Comparison of ENCODE assay signal across 16 cellular contexts in the genomic region with DNA sequence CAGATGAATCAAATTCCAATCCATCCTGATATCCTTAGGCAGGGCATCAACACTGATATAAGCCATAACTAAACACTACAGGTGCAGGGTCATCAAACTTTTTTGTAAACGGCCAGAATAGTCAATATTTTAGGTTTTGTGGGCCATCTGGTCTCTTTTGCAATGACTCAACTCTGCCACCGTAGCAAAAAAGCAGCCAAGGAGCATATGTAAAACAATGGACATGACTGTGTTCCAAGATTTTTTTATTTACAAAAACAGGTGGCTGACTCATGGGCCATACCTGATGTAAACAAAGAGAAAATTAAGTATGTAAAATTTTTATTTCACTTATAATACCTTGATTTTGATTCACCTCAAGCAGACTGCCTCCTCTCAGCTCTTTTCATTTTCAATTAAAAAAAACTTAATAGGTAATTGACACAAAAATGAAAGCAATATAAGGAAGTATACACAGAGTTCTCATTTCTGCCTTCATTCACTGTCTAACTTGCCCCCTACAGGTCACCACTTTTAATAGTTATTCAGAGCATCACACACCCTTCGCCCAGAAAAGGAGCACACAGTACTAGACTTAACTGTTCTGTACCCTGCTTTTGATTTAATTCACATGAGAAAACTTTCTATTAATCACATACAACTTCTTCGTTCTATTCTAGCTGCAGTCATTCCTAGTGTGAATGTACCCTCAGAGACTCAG. TPM values are rescaled to one million over a fixed set of nuclear protein-coding genes. Genes with fewer than 3 reads are reported as not detected.
A peak's percentile ranks its signal among the peaks of the same experiment; 100 is the strongest.
DNase-seq lines count a peak whose midpoint lies in the region; ATAC-seq, FAIRE-seq and TF ChIP-seq lines count a peak whose summit lies in the region.
"Had no signal": no experiment of that assay in that cellular context is flagged by ENCODE, and none has a peak within 500 bp of the region (broad histone marks: within the 10 kb centered on the region; RNA-seq: fewer than 3 reads in every experiment).

No MANE protein-coding gene starts in this region.

- H3K9ac ChIP-seq in astrocyte (ENCODE audit: low read length) (no peak overlapping the region), mesenchymal stem cell (ENCODE audit: low read length) (no peak overlapping the region)

- no peak overlapping the region for H3K4me2 ChIP-seq in astrocyte (ENCODE audit: low read length)
- H3K4me2 ChIP-seq in mesenchymal stem cell (ENCODE audit: low read length, poor library complexity, severe bottlenecking) = no peak overlapping the region

- no peak overlapping the region for H3K18ac ChIP-seq in mesenchymal stem cell (ENCODE audit: low read depth in 1 of 2, low read length in 2 of 2)

- no peak overlapping the region for H2BK15ac ChIP-seq in mesenchymal stem cell (ENCODE audit: low read depth, poor library complexity, severe bottlenecking)

- H3K4me3 ChIP-seq in astrocyte (ENCODE audit: insufficient read depth, low read depth, low read length) (no peak overlapping the region), right cardiac atrium (ENCODE audit: low read length) (no peak overlapping the region), mesenchymal stem cell (ENCODE audit: insufficient read depth in 1 of 2, low read depth in 1 of 2, low read length in 2 of 2) (no peak overlapping the region)
- H3K4me3 ChIP-seq: lung, upper lobe of right lung had no signal

- H3K36me3 ChIP-seq in astrocyte (ENCODE audit: insufficient read depth, low read length) = no peaks in the 10 kb centered on the region
- H3K36me3 ChIP-seq in mesenchymal stem cell (ENCODE audit: control insufficient read depth in 1 of 2, insufficient read depth in 2 of 2, low read depth in 1 of 2, low read length in 2 of 2) = no peaks in the 10 kb centered on the region
- H3K36me3 ChIP-seq: upper lobe of right lung, WERI-Rb-1 had no signal

- H3K9me3 ChIP-seq in astrocyte (ENCODE audit: insufficient read depth, low read depth, low read length) = no peaks in the 10 kb centered on the region
- no peaks in the 10 kb centered on the region for H3K9me3 ChIP-seq in right cardiac atrium (ENCODE audit: control insufficient read depth, low read length)
- H3K9me3 ChIP-seq in mesenchymal stem cell (ENCODE audit: control insufficient read depth, low read length) = no peaks in the 10 kb centered on the region
- H3K9me3 ChIP-seq: upper lobe of right lung had no signal

- no peak overlapping the region for H2BK12ac ChIP-seq in mesenchymal stem cell (ENCODE audit: low read length in 2 of 2)

- H3K4ac ChIP-seq in mesenchymal stem cell (ENCODE audit: low read depth in 1 of 2, low read length in 2 of 2) = no peak overlapping the region

- H3K23ac ChIP-seq in mesenchymal stem cell (ENCODE audit: low read length in 2 of 2) = no peak overlapping the region

- H3K4me3 Mint-ChIP-seq in astrocyte (ENCODE audit: unreplicated experiment) = no peak overlapping the region
- H3K4me3 Mint-ChIP-seq in CD14-positive monocyte = no peak overlapping the region

- intact Hi-C loops in right cardiac atrium (cut with DNase I) (no loop called here), CD14-positive monocyte (cut with micrococcal nuclease) (no loop called here)

- H3K79me1 ChIP-seq in mesenchymal stem cell (replicated peaks; ENCODE audit: low read length, poor library complexity, severe bottlenecking) = no peaks in the 10 kb centered on the region

- H3K79me2 ChIP-seq in astrocyte (ENCODE audit: insufficient read depth, low read length) = no peaks in the 10 kb centered on the region

- DNase-seq in GM12892 (ENCODE audit: insufficient read length) (no peak), astrocyte (ENCODE audit: low read depth) (no peak), right cardiac atrium (no peak), mesenchymal stem cell (no peak), CD14-positive monocyte (ENCODE audit: low spot score) (no peak)
- no peak for DNase-seq in activated CD4-positive, CD25-positive, alpha-beta regulatory T cell treated with anti-CD3 and anti-CD28 coated beads, Interleukin-2, amount 50 U/mL, for 72 hours
- DNase-seq: activated effector memory CD4-positive, alpha-beta T cell treated with anti-CD3 and anti-CD28 coated beads, Interleukin-2, amount 50 U/mL, for 16 hours; cortex of kidney; foreskin melanocyte; NCI-H1048; NK-92 treated with Interleukin-12 subunit alpha and Interleukin-12 subunit beta, amount 100 ng/mL, for 24 hours; upper lobe of right lung; WERI-Rb-1 had no signal

- peak; percentile 74 for ATAC-seq in GM21390 (IDR thresholded peaks at IDR 0.05; ENCODE audit: unreplicated experiment)
- ATAC-seq in HG03432 (IDR thresholded peaks at IDR 0.05; ENCODE audit: unreplicated experiment) = peak; percentile 79
- no peak for ATAC-seq in right cardiac atrium
- ATAC-seq: upper lobe of right lung had no signal

- no peak overlapping the region for H4K91ac ChIP-seq in mesenchymal stem cell (ENCODE audit: low read length)

- H3K27ac Mint-ChIP-seq in astrocyte (ENCODE audit: unreplicated experiment) (no peak overlapping the region), CD14-positive monocyte (no peak overlapping the region)

- TF ChIP-seq CTCF in astrocyte (IDR thresholded peaks at IDR 0.05; ENCODE audit: insufficient read depth, low read depth, low read length) (no peak), CD14-positive monocyte (IDR thresholded peaks at IDR 0.05) (no peak)

- no peak overlapping the region for H4K8ac ChIP-seq in mesenchymal stem cell (ENCODE audit: low read length)

- 74% methylated on average over 4 of the region's 4 CpGs for WGBS in right cardiac atrium
- WGBS in mesenchymal stem cell = 90% methylated on average over 2 of the region's 4 CpGs

- no peak overlapping the region for H2AFZ ChIP-seq in astrocyte (ENCODE audit: low read depth, low read length)
- H2AFZ ChIP-seq in mesenchymal stem cell (ENCODE audit: low read depth, low read length) = no peak overlapping the region

- no peak overlapping the region for H2BK5ac ChIP-seq in mesenchymal stem cell (ENCODE audit: low read depth, low read length, poor library complexity, severe bottlenecking)

- H3K27me3 Mint-ChIP-seq in astrocyte (ENCODE audit: low read depth, unreplicated experiment) (no peaks in the 10 kb centered on the region), CD14-positive monocyte (ENCODE audit: low read depth in 3 of 3) (peaks cover 0 to 10% (median 2%) of the 10 kb centered on the region in 3 donors)

- peak; percentile 53 for FAIRE-seq in GM12892 (lab: Jason Lieb, UNC)
- FAIRE-seq in astrocyte (lab: Jason Lieb, UNC) = peak; percentile 63

- TF ChIP-seq POLR2A in GM12892 (IDR thresholded peaks at IDR 0.05; ENCODE audit: low read depth, low read length) = no peak

- no peaks in the 10 kb centered on the region for H4K20me1 ChIP-seq in astrocyte (ENCODE audit: insufficient read depth, low read length)

- H3K14ac ChIP-seq in mesenchymal stem cell (ENCODE audit: low read length in 2 of 2) = no peak overlapping the region

- no peaks in the 10 kb centered on the region for H3K4me1 ChIP-seq in astrocyte (ENCODE audit: insufficient read depth, low read length)
- H3K4me1 ChIP-seq in right cardiac atrium (ENCODE audit: control insufficient read depth, insufficient read depth, low read length) = no peaks in the 10 kb centered on the region
- no peaks in the 10 kb centered on the region for H3K4me1 ChIP-seq in mesenchymal stem cell (ENCODE audit: control insufficient read depth, insufficient read depth, low read depth, low read length)
- H3K4me1 ChIP-seq: upper lobe of right lung had no signal

- H3K27ac ChIP-seq in astrocyte (ENCODE audit: low read depth, low read length) (no peak overlapping the region), right cardiac atrium (ENCODE audit: low read length) (no peak overlapping the region), mesenchymal stem cell (ENCODE audit: low read length, poor library complexity, severe bottlenecking) (no peak overlapping the region)
- H3K27ac ChIP-seq: upper lobe of right lung, WERI-Rb-1 had no signal

- H3K9me3 Mint-ChIP-seq in astrocyte (ENCODE audit: unreplicated experiment) (no peaks in the 10 kb centered on the region), CD14-positive monocyte (peaks cover 0 to 2% (median 0%) of the 10 kb centered on the region in 7 donors)

- no peak overlapping the region for H2AK5ac ChIP-seq in mesenchymal stem cell (ENCODE audit: low read length, severe bottlenecking)

- H3K27me3 ChIP-seq in astrocyte (ENCODE audit: insufficient read depth, low read length) (no peaks in the 10 kb centered on the region), right cardiac atrium (ENCODE audit: control insufficient read depth, insufficient read depth) (no peaks in the 10 kb centered on the region), mesenchymal stem cell (ENCODE audit: control insufficient read depth in 1 of 2, insufficient read depth in 1 of 2, low read length in 2 of 2) (peaks cover 0 to 36% of the 10 kb centered on the region in 2 experiments)
- H3K27me3 ChIP-seq: upper lobe of right lung had no signal

- H2BK120ac ChIP-seq in mesenchymal stem cell (ENCODE audit: low read depth, low read length) = no peak overlapping the region

- H3K36me3 Mint-ChIP-seq in astrocyte (ENCODE audit: low read depth, unreplicated experiment) = no peaks in the 10 kb centered on the region
- no peaks in the 10 kb centered on the region for H3K36me3 Mint-ChIP-seq in CD14-positive monocyte

- H3K4me1 Mint-ChIP-seq in astrocyte (ENCODE audit: low read depth, unreplicated experiment) (peaks cover 5% of the 10 kb centered on the region), CD14-positive monocyte (peaks cover 6% of the 10 kb centered on the region)

RNA-seq across cellular contexts. Expression of a gene that starts 35.3 kb away (rescaled TPM):
- 1.3 TPM for polyA plus RNA-seq in GM12892 (2012; ENCODE audit: missing spikeins)
- total RNA-seq in astrocyte (21.5 and 22.4 TPM in 2 replicates), right cardiac atrium (10 to 100 TPM; 12.0 to 16.4 (median 14.0) TPM)
- polyA plus RNA-seq in right cardiac atrium (11.0 TPM), CD14-positive monocyte (not detected)
- 0.29 TPM for polyA plus RNA-seq in mesenchymal stem cell (2013, experiment 1 of 2)
- 0.37 TPM for polyA plus RNA-seq in mesenchymal stem cell (2013, experiment 2 of 2)

Comparison
In these comparisons a context has a peak if more than half of its experiments do, and no peak if none do; other contexts are left out.
1. ATAC-seq: peak in GM21390 (single experiment) and HG03432 (single experiment); none in right cardiac atrium (0 of 2).